9 cellular contexts compared by ENCODE assay signal in genomic region chr2:28397043-28397381, GRCh38. TPM values are rescaled to one million over a fixed set of nuclear protein-coding genes. Genes with fewer than 3 reads are reported as not detected.
A peak's percentile ranks its signal among the peaks of the same experiment; 100 is the strongest.
DNase-seq lines count a peak whose midpoint lies in the region; ATAC-seq, FAIRE-seq and TF ChIP-seq lines count a peak whose summit lies in the region.
"Had no signal": no experiment of that assay in that cellular context is flagged by ENCODE, and none has a peak within 500 bp of the region (broad histone marks: within the 10 kb centered on the region; RNA-seq: fewer than 3 reads in every experiment).

No MANE protein-coding gene starts in this region.

- H3K4me1 ChIP-seq in lower lobe of right lung (peaks cover 52% of the 10 kb centered on the region), tibial nerve (peaks cover 0 to 52% (median 47%) of the 10 kb centered on the region in 4 donors)

- H3K4me1 Mint-ChIP-seq in activated T-cell treated with anti-CD3 and anti-CD28 coated beads, Interleukin-2, amount 50 U/mL, for 72 hours (ENCODE audit: low read depth): peaks cover 11% of the 10 kb centered on the region

- H3K27ac ChIP-seq in lower lobe of right lung (peak overlapping the region; percentile 100), tibial nerve (peak overlapping the region; percentile 99 to 100 (median 100))

- no peak for ATAC-seq in activated T-cell treated with anti-CD3 and anti-CD28 coated beads, Interleukin-2, amount 50 U/mL, for 72 hours (replicated peaks in 1 of 2)
- ATAC-seq in lower lobe of right lung (no peak), GM19023 (IDR thresholded peaks at IDR 0.05; ENCODE audit: unreplicated experiment) (no peak)

- no peak for TF ChIP-seq CTCF in bronchial epithelial cell (IDR thresholded peaks at IDR 0.05; ENCODE audit: insufficient read depth, low read length, severe bottlenecking)
- TF ChIP-seq CTCF in lower lobe of right lung (IDR thresholded peaks at IDR 0.05): no peak
- TF ChIP-seq CTCF in tibial nerve (IDR thresholded peaks at IDR 0.05): no peak

- intact Hi-C loops in lower lobe of right lung (cut with DNase I): no loop called here

- no peak for TF ChIP-seq POLR2A in tibial nerve (IDR thresholded peaks at IDR 0.05)

- peak overlapping the region; percentile 91 for H3K27ac Mint-ChIP-seq in activated T-cell treated with anti-CD3 and anti-CD28 coated beads, Interleukin-2, amount 50 U/mL, for 72 hours

- no peak for FAIRE-seq in bronchial epithelial cell (lab: Jason Lieb, UNC)

- peaks cover 41% of the 10 kb centered on the region for H3K36me3 ChIP-seq in bronchial epithelial cell (ENCODE audit: control insufficient read depth, insufficient read depth, low read length)
- H3K36me3 ChIP-seq in lower lobe of right lung: peaks cover 37% of the 10 kb centered on the region
- H3K36me3 ChIP-seq in tibial nerve: peaks cover 0 to 8% (median 0%) of the 10 kb centered on the region in 3 donors

- no peaks in the 10 kb centered on the region for H3K9me3 Mint-ChIP-seq in activated T-cell treated with anti-CD3 and anti-CD28 coated beads, Interleukin-2, amount 50 U/mL, for 72 hours
- H3K9me3 Mint-ChIP-seq: naive B cell had no signal

- WGBS in tibial nerve, 2 donors: 13 to 14% methylated on average over 2 of the region's 2 CpGs

- no peak overlapping the region for H3K4me3 Mint-ChIP-seq in activated T-cell treated with anti-CD3 and anti-CD28 coated beads, Interleukin-2, amount 50 U/mL, for 72 hours
- H3K4me3 Mint-ChIP-seq: naive B cell had no signal

- H3K36me3 Mint-ChIP-seq in activated T-cell treated with anti-CD3 and anti-CD28 coated beads, Interleukin-2, amount 50 U/mL, for 72 hours (ENCODE audit: insufficient read depth in 2 of 2): peaks cover 20 to 31% of the 10 kb centered on the region in 2 donors
- H3K36me3 Mint-ChIP-seq: naive B cell had no signal

- TF ChIP-seq EP300 in tibial nerve (IDR thresholded peaks at IDR 0.05): no peak

- H3K4me3 ChIP-seq in bronchial epithelial cell (ENCODE audit: low read depth, low read length) (peak overlapping the region; percentile 82), lower lobe of right lung (peak overlapping the region; percentile 95), tibial nerve (peak overlapping the region; percentile 71 to 99 (median 94))

- H3K9me3 ChIP-seq in lower lobe of right lung (no peaks in the 10 kb centered on the region), tibial nerve (no peaks in the 10 kb centered on the region)

- no peaks in the 10 kb centered on the region for H3K27me3 ChIP-seq in bronchial epithelial cell (ENCODE audit: control insufficient read depth, insufficient read depth, low read length)
- no peaks in the 10 kb centered on the region for H3K27me3 ChIP-seq in lower lobe of right lung (ENCODE audit: low read depth)
- H3K27me3 ChIP-seq in tibial nerve: no peaks in the 10 kb centered on the region

- no peaks in the 10 kb centered on the region for H3K27me3 Mint-ChIP-seq in activated T-cell treated with anti-CD3 and anti-CD28 coated beads, Interleukin-2, amount 50 U/mL, for 72 hours (ENCODE audit: low read depth)

- no peak for DNase-seq in activated T-cell treated with anti-CD3 and anti-CD28 coated beads, Interleukin-2, amount 50 U/mL, for 72 hours
- no peak for DNase-seq in activated T-cell treated with anti-CD3 and anti-CD28 coated beads, Interleukin-2, amount 50 U/mL, for 48 hours
- DNase-seq in bronchial epithelial cell (ENCODE audit: low read depth) (no peak), lower lobe of right lung (no peak), tibial nerve (ENCODE audit: low spot score in 2 of 2) (no peak), HUDEP-2 (lab: John Stamatoyannopoulos, UW; ENCODE audit: unreplicated experiment in 76 of 76) (no peak), ureter (ENCODE audit: low spot score) (no peak)
- DNase-seq: naive B cell had no signal

RNA-seq across cellular contexts. Expression of gene FOSL2, which starts 4.4 kb away (rescaled TPM):
- 100 to 1,000 TPM; 176 to 248 TPM for total RNA-seq in activated T-cell treated with anti-CD3 and anti-CD28 coated beads, Interleukin-2, amount 50 U/mL, for 72 hours
- 77.1 and 106 TPM in 2 replicates for total RNA-seq in bronchial epithelial cell
- 74.9 TPM for total RNA-seq in lower lobe of right lung
- 100 to 1,000 TPM; 141 to 207 (median 190) TPM for total RNA-seq in tibial nerve
- total RNA-seq in ureter: 259 TPM
